In genomic region chr5:94731471-94731870, GRCh38 we compare ENCODE assay signal across 28 cellular contexts.
"Had no signal": no experiment of that assay in that cellular context is flagged by ENCODE, and none has a peak within 500 bp of the region (broad histone marks: within the 10 kb centered on the region; RNA-seq: fewer than 3 reads in every experiment).

No MANE protein-coding gene starts in this region.

- H3K27ac ChIP-seq: left lung, neural progenitor cell, neutrophil, ovary, right atrium auricular region, right lobe of liver, stomach, thoracic aorta, tibial artery, upper lobe of right lung had no signal

- FAIRE-seq: islet of Langerhans, urothelium cell line had no signal

- H3K4me3 ChIP-seq: left lung, lung, neural progenitor cell, ovary, right atrium auricular region, right lobe of liver, smooth muscle cell, stomach, thoracic aorta, tibial artery, upper lobe of right lung had no signal

- ATAC-seq: left colon; natural killer cell; right lobe of liver; stimulated activated naive B cell treated with anti-CD40 and anti-IgM and Interleukin-4, amounts not matched to agents 10 μg/mL and 1 μg/mL and 100 μg/mL, for 72 hours; stimulated activated naive CD8-positive, alpha-beta T cell treated with anti-CD3 and anti-CD28 coated beads, Interleukin-15, Interleukin-2, amounts not matched to agents 100 U/mL and 50 U/mL, for 24 hours had no signal

- DNase-seq: hippocampal formation; immature natural killer cell; kidney; left colon; left lung; mesendoderm; naive B cell; natural killer cell; nephron progenitor cell; occipital lobe; ovary; right lobe of liver; stimulated activated CD4-positive, alpha-beta T cell treated with anti-CD3 and anti-CD28 coated beads, Interleukin-2, amount 100 ng/mL, for 24 hours; stimulated activated CD4-positive, alpha-beta T cell treated with anti-CD3 and anti-CD28 coated beads, Interleukin-4, amount 100 ng/mL, for 1 hour; stimulated activated naive B cell treated with anti-CD40 and anti-IgM and Interleukin-4, amounts not matched to agents 10 μg/mL and 1 μg/mL and 100 μg/mL, for 72 hours; stimulated activated naive CD8-positive, alpha-beta T cell treated with anti-CD3 and anti-CD28 coated beads, Interleukin-15, Interleukin-2, amounts not matched to agents 100 U/mL and 50 U/mL, for 24 hours; stomach; tibial artery; trophoblast cell; upper lobe of right lung had no signal

- H3K9ac ChIP-seq: neural progenitor cell had no signal

- H3K27me3 ChIP-seq: left lung, neural progenitor cell, neutrophil, ovary, right atrium auricular region, right lobe of liver, stomach, tibial artery, upper lobe of right lung had no signal

- H3K9me3 ChIP-seq: left lung, neutrophil, ovary, right atrium auricular region, right lobe of liver, stomach, thoracic aorta, tibial artery, upper lobe of right lung had no signal

- H2AFZ ChIP-seq: neural progenitor cell had no signal

- H3K4me1 ChIP-seq: left lung, neural progenitor cell, right atrium auricular region, right lobe of liver, stomach, tibial artery, upper lobe of right lung had no signal

- H3K36me3 ChIP-seq: left lung, neural progenitor cell, ovary, right atrium auricular region, right lobe of liver, stomach, thoracic aorta, tibial artery, upper lobe of right lung had no signal

- H3K4me2 ChIP-seq: neural progenitor cell, smooth muscle cell had no signal
